ENCODE assay signal across 10 cellular contexts in genomic region chr1:16984717-16985116, GRCh38. TPM values are rescaled to one million over a fixed set of nuclear protein-coding genes. Genes with fewer than 3 reads are reported as not detected.
DNase-seq lines count a peak whose midpoint lies in the region; ATAC-seq and TF ChIP-seq lines count a peak whose summit lies in the region.
"Had no signal": no experiment of that assay in that cellular context is flagged by ENCODE, and none has a peak within 500 bp of the region (broad histone marks: within the 10 kb centered on the region; RNA-seq: fewer than 3 reads in every experiment).

No MANE protein-coding gene starts in this region.

- H3K36me3 ChIP-seq in BJ (ENCODE audit: control insufficient read depth, insufficient read depth, low read length) = peaks cover 4% of the 10 kb centered on the region; the same call in 1 of the 2 replicates

- H3K27me3 ChIP-seq in BJ (ENCODE audit: control insufficient read depth, insufficient read depth, low read length) = no peaks in the 10 kb centered on the region

- POLR2A ChIA-PET in BJ (lab: Charles Lee) = no interaction called here
- POLR2A ChIA-PET in RWPE1 (lab: Yijun Ruan, JAX; ENCODE audit: low non-redundant PET) = interaction anchor here (0.5 to 0.6 kb wide), 2 partner anchors 30 to 264 kb away, joined by 3 to 4 read pairs; no protein-coding TSS in a partner anchor

- intact Hi-C loops in posterior cingulate gyrus (cut with DNase I) (no loop called here), natural killer cell (cut with micrococcal nuclease) (no loop called here)

- H3K27ac ChIP-seq in RWPE1 = peak overlapping the region; percentile 81

- H3K4me3 Mint-ChIP-seq in natural killer cell = no peak overlapping the region
- H3K4me3 Mint-ChIP-seq: activated B cell treated with CpG ODN at 0.5 μM for 24 hours had no signal

- H3K36me3 Mint-ChIP-seq in natural killer cell = peaks cover 6% of the 10 kb centered on the region

- H3K27ac Mint-ChIP-seq in natural killer cell = no peak overlapping the region
- H3K27ac Mint-ChIP-seq: activated B cell treated with CpG ODN at 0.5 μM for 24 hours had no signal

- no peak overlapping the region for H3K4me3 ChIP-seq in BJ (ENCODE audit: low read depth, low read length)
- no peak overlapping the region for H3K4me3 ChIP-seq in fibroblast of pulmonary artery (replicated peaks; ENCODE audit: low read depth, low read length)

- peak; percentile 74 for DNase-seq in BJ (ENCODE audit: low read depth)
- DNase-seq in RWPE1 (ENCODE audit: low spot score) = peak; percentile 84
- peak; percentile 96 for DNase-seq in fibroblast of pulmonary artery (ENCODE audit: low read depth)
- peak in 6 of 10 donors; percentile 24 to 90 (median 65) for DNase-seq in posterior cingulate gyrus
- DNase-seq in natural killer cell = no peak
- no peak for DNase-seq in activated CD4-positive, CD25-positive, alpha-beta regulatory T cell (lab: John Stamatoyannopoulos, UW)
- DNase-seq: activated B cell treated with CpG ODN at 0.5 μM for 24 hours, NCI-H526 treated with DMSO at 0.1 percent for 48 hours had no signal

- peaks cover 0 to 15% of the 10 kb centered on the region in 2 donors for H3K4me1 Mint-ChIP-seq in natural killer cell

- ATAC-seq in GM18868 (IDR thresholded peaks at IDR 0.05; ENCODE audit: unreplicated experiment) = no peak
- ATAC-seq in natural killer cell = no peak
- ATAC-seq in GM18873 (IDR thresholded peaks at IDR 0.05; ENCODE audit: low FRiP score, unreplicated experiment) = no peak

- TF ChIP-seq CTCF in BJ (IDR thresholded peaks at IDR 0.05; ENCODE audit: insufficient read depth, low read depth, low read length) (no peak), RWPE1 (conservative IDR thresholded peaks at IDR 0.05; ENCODE audit: low read depth) (no peak), fibroblast of pulmonary artery (IDR thresholded peaks at IDR 0.05; ENCODE audit: low read length, missing control alignments) (no peak), natural killer cell (IDR thresholded peaks at IDR 0.05) (no peak)

- CTCF ChIA-PET in BJ (lab: Yijun Ruan, JAX) = interaction anchor here (0.9 to 1.5 kb wide), 2 partner anchors 18 to 24 kb away, joined by 3 to 5 read pairs; no protein-coding TSS in a partner anchor
- CTCF ChIA-PET in RWPE1 (lab: Yijun Ruan, JAX) = interaction anchor here (0.6 to 0.9 kb wide), 3 partner anchors 22 to 1320 kb away, joined by 3 to 4 read pairs (median 3); no protein-coding TSS in a partner anchor

- no peaks in the 10 kb centered on the region for H3K9me3 Mint-ChIP-seq in natural killer cell
- H3K9me3 Mint-ChIP-seq: activated B cell treated with CpG ODN at 0.5 μM for 24 hours had no signal

- peaks cover 20 to 27% of the 10 kb centered on the region in 2 donors for H3K27me3 Mint-ChIP-seq in natural killer cell (ENCODE audit: low read depth in 2 of 2)

RNA-seq across cellular contexts. Expression of gene MFAP2, which starts 4.3 kb away (rescaled TPM):
- polyA plus RNA-seq in BJ (2011; rRNA removed) = 69.7 and 115 TPM in 2 replicates
- polyA minus RNA-seq in BJ (2011; rRNA and poly(A)+ RNA removed) = 93.3 and 172 TPM in 2 replicates
- total RNA-seq in natural killer cell = under 1 TPM in 1 of 3 donors, not detected in 2; 0.15 TPM
- total RNA-seq: activated B cell treated with CpG ODN at 0.5 μM for 24 hours had no signal

RNA-seq across cellular contexts. Expression of gene ATP13A2, which starts 27.0 kb away (rescaled TPM):
- 9.2 and 25.5 TPM in 2 replicates for polyA plus RNA-seq in BJ (2011; rRNA removed)
- 27.7 and 30.5 TPM in 2 replicates for polyA minus RNA-seq in BJ (2011; rRNA and poly(A)+ RNA removed)
- 10 to 100 TPM; 38.7 to 53.6 (median 42.8) TPM for total RNA-seq in natural killer cell

Comparison
In these comparisons a context has a peak if more than half of its experiments do, and no peak if none do; other contexts are left out.
1. DNase-seq: peak in BJ (single experiment), RWPE1 (single experiment), fibroblast of pulmonary artery (single experiment) and posterior cingulate gyrus (6 of 10); none in natural killer cell (single experiment) and activated CD4-positive, CD25-positive, alpha-beta regulatory T cell (0 of 4).